23 cellular contexts compared by ENCODE assay signal in the genomic region with DNA sequence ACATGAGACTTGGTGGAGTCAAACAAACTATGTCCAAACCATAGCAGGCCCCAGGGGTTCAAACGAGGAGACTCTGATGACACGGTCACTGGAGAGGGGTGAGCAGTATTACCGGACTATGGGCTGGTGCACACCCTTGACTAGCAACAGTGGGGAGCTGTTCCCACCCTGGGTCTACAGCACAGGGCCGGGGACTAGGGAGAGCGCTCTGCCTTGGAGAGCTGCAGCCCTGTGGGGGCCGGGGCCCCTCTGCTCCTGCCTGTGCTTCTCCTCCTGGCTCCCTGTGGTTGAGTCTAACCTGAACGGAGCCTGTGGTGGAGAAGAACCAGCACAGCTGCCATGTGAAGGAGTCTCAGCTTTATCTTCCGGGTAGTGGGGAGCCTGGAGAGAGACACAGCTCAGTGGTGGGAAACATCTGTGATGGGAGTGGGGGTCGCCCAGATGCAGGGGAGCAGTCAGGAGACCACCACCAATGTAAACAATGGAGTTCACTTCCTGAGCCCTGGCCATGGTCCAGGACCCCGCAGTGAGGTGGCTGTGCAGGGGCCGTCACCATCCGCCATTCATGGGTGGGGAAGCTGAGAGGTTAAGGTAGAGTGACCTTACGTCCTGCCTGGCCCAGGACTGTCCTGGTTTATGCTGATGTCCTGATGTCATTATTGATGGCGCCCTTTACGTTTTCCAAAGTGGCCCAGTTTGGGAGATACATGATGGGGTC.
"Had no signal": no experiment of that assay in that cellular context is flagged by ENCODE, and none has a peak within 500 bp of the region (broad histone marks: within the 10 kb centered on the region; RNA-seq: fewer than 3 reads in every experiment).

No MANE protein-coding gene starts in this region.

- H3K27ac Mint-ChIP-seq: activated CD4-positive, alpha-beta memory T cell treated with anti-CD3 and anti-CD28 coated beads, Interleukin-2, amount 10 ng/mL, durations not matched to agents 7 days and 5 days; activated CD4-positive, alpha-beta T cell treated with anti-CD3 and anti-CD28 coated beads, Interleukin-2, amount 10 ng/mL, durations not matched to agents 24 days and 14 days; activated naive CD8-positive, alpha-beta T cell treated with anti-CD3 and anti-CD28 coated beads for 36 hours; naive B cell; stimulated activated naive B cell treated with anti-CD40 and anti-IgM and Interleukin-4, amounts not matched to agents 10 μg/mL and 1 μg/mL and 100 μg/mL, for 72 hours; T-helper 17 cell had no signal

- ATAC-seq: activated T-cell treated with anti-CD3 and anti-CD28 coated beads, Interleukin-2, amount 50 U/mL, for 4 hours; pancreas; sciatic nerve; stimulated activated naive B cell treated with anti-CD40 and anti-IgM and Interleukin-4, amounts not matched to agents 10 μg/mL and 1 μg/mL and 100 μg/mL, for 72 hours; T-helper 17 cell had no signal

- H3K27me3 ChIP-seq: breast epithelium, colonic mucosa, pancreas, transverse colon, uterus had no signal

- H3K27ac ChIP-seq: breast epithelium, colonic mucosa, heart right ventricle, neutrophil, pancreas, transverse colon, uterus had no signal

- H3K4me3 Mint-ChIP-seq: activated CD4-positive, alpha-beta memory T cell treated with anti-CD3 and anti-CD28 coated beads, Interleukin-2, amount 10 ng/mL, durations not matched to agents 7 days and 5 days; activated CD4-positive, alpha-beta T cell treated with anti-CD3 and anti-CD28 coated beads, Interleukin-2, amount 10 ng/mL, durations not matched to agents 24 days and 14 days; activated naive CD8-positive, alpha-beta T cell treated with anti-CD3 and anti-CD28 coated beads for 36 hours; activated T-cell treated with anti-CD3 and anti-CD28 coated beads, Interleukin-2, amount 50 U/mL, for 4 hours; central memory CD8-positive, alpha-beta T cell; naive B cell; stimulated activated naive B cell treated with anti-CD40 and anti-IgM and Interleukin-4, amounts not matched to agents 10 μg/mL and 1 μg/mL and 100 μg/mL, for 72 hours; T-helper 17 cell had no signal

- H3K36me3 ChIP-seq: breast epithelium, colonic mucosa, heart right ventricle, neutrophil, pancreas, transverse colon, uterus had no signal

- H3K4me3 ChIP-seq: breast epithelium, colonic mucosa, heart right ventricle, lung, pancreas, transverse colon, uterus had no signal

- H3K4me1 Mint-ChIP-seq: activated CD4-positive, alpha-beta memory T cell treated with anti-CD3 and anti-CD28 coated beads, Interleukin-2, amount 10 ng/mL, durations not matched to agents 7 days and 5 days; activated CD4-positive, alpha-beta T cell treated with anti-CD3 and anti-CD28 coated beads, Interleukin-2, amount 10 ng/mL, durations not matched to agents 24 days and 14 days; activated naive CD8-positive, alpha-beta T cell treated with anti-CD3 and anti-CD28 coated beads for 36 hours; central memory CD8-positive, alpha-beta T cell; naive B cell; stimulated activated naive B cell treated with anti-CD40 and anti-IgM and Interleukin-4, amounts not matched to agents 10 μg/mL and 1 μg/mL and 100 μg/mL, for 72 hours; T-helper 17 cell had no signal

- H3K27me3 Mint-ChIP-seq: activated CD4-positive, alpha-beta memory T cell treated with anti-CD3 and anti-CD28 coated beads, Interleukin-2, amount 10 ng/mL, durations not matched to agents 7 days and 5 days; activated naive CD8-positive, alpha-beta T cell treated with anti-CD3 and anti-CD28 coated beads for 36 hours had no signal

- DNase-seq: activated CD4-positive, alpha-beta memory T cell treated with anti-CD3 and anti-CD28 coated beads, Interleukin-2, amount 10 ng/mL, durations not matched to agents 7 days and 5 days; activated CD4-positive, alpha-beta T cell treated with anti-CD3 and anti-CD28 coated beads, Interleukin-2, amount 10 ng/mL, durations not matched to agents 24 days and 14 days; activated naive CD4-positive, alpha-beta T cell treated with Interleukin-2 at 50 U/mL for 16 hours; activated naive CD8-positive, alpha-beta T cell treated with anti-CD3 and anti-CD28 coated beads for 36 hours; activated T-cell treated with anti-CD3 and anti-CD28 coated beads, Interleukin-2, amount 50 U/mL, for 4 hours; colonic mucosa; foreskin fibroblast; heart right ventricle; naive B cell; pancreas; small intestine; stimulated activated CD4-positive, alpha-beta T cell treated with anti-CD3 and anti-CD28 coated beads, Interleukin-2, amount 100 ng/mL, for 24 hours; stimulated activated naive B cell treated with anti-CD40 and anti-IgM and Interleukin-4, amounts not matched to agents 10 μg/mL and 1 μg/mL and 100 μg/mL, for 72 hours; SW 1271; T-helper 17 cell; transverse colon; uterus had no signal

- H3K9me3 ChIP-seq: breast epithelium, colonic mucosa, heart right ventricle, neutrophil, pancreas, transverse colon, uterus had no signal

- FAIRE-seq: keratinocyte, pancreas, small intestine had no signal

- H3K36me3 Mint-ChIP-seq: activated naive CD8-positive, alpha-beta T cell treated with anti-CD3 and anti-CD28 coated beads for 36 hours; naive B cell; stimulated activated naive B cell treated with anti-CD40 and anti-IgM and Interleukin-4, amounts not matched to agents 10 μg/mL and 1 μg/mL and 100 μg/mL, for 72 hours had no signal

- H3K4me1 ChIP-seq: breast epithelium, colonic mucosa, pancreas, transverse colon, uterus had no signal

- H3K9me3 Mint-ChIP-seq: activated CD4-positive, alpha-beta memory T cell treated with anti-CD3 and anti-CD28 coated beads, Interleukin-2, amount 10 ng/mL, durations not matched to agents 7 days and 5 days; activated CD4-positive, alpha-beta T cell treated with anti-CD3 and anti-CD28 coated beads, Interleukin-2, amount 10 ng/mL, durations not matched to agents 24 days and 14 days; activated naive CD8-positive, alpha-beta T cell treated with anti-CD3 and anti-CD28 coated beads for 36 hours; activated T-cell treated with anti-CD3 and anti-CD28 coated beads, Interleukin-2, amount 50 U/mL, for 4 hours; central memory CD8-positive, alpha-beta T cell had no signal
